8 cellular contexts compared by ENCODE assay signal in genomic region chr11:45899448-45900174, GRCh38. TPM values are rescaled to one million over a fixed set of nuclear protein-coding genes. Genes with fewer than 3 reads are reported as not detected.
A peak's percentile ranks its signal among the peaks of the same experiment; 100 is the strongest.
DNase-seq lines count a peak whose midpoint lies in the region; ATAC-seq and TF ChIP-seq lines count a peak whose summit lies in the region.

No MANE protein-coding gene starts in this region.

- intact Hi-C loops in PC-3 (cut with micrococcal nuclease) = no loop called here
- intact Hi-C loops in activated T-helper 2 cell treated with anti-CD3 and anti-CD28 coated beads, Interferon-gamma antibody, Interleukin-2, Interleukin-4, amounts not matched to agents 10 μg/mL and 5 μg/mL and 100 μg/mL, durations not matched to agents 14 hours and 24 hours and 36 hours (cut with micrococcal nuclease) = no loop called here

- CTCF ChIA-PET in PC-3 (lab: Charles Lee) = no interaction called here

- no peaks in the 10 kb centered on the region for H3F3A ChIP-seq in PC-3 (ENCODE audit: low read length, unreplicated experiment)

- H3K4me1 Mint-ChIP-seq in activated T-helper 2 cell treated with anti-CD3 and anti-CD28 coated beads, Interferon-gamma antibody, Interleukin-2, Interleukin-4, amounts not matched to agents 10 μg/mL and 5 μg/mL and 100 μg/mL, durations not matched to agents 14 hours and 24 hours and 36 hours (ENCODE audit: low read depth) = no peaks in the 10 kb centered on the region

- H3K9me3 ChIP-seq in PC-3 (ENCODE audit: low read length) = no peaks in the 10 kb centered on the region

- H3K79me2 ChIP-seq in PC-3 (ENCODE audit: low read length) = no peaks in the 10 kb centered on the region

- no peaks in the 10 kb centered on the region for H3K36me3 Mint-ChIP-seq in activated T-helper 2 cell treated with anti-CD3 and anti-CD28 coated beads, Interferon-gamma antibody, Interleukin-2, Interleukin-4, amounts not matched to agents 10 μg/mL and 5 μg/mL and 100 μg/mL, durations not matched to agents 14 hours and 24 hours and 36 hours (ENCODE audit: low read depth)

- H3K27me3 Mint-ChIP-seq in activated T-helper 2 cell treated with anti-CD3 and anti-CD28 coated beads, Interferon-gamma antibody, Interleukin-2, Interleukin-4, amounts not matched to agents 10 μg/mL and 5 μg/mL and 100 μg/mL, durations not matched to agents 14 hours and 24 hours and 36 hours (ENCODE audit: low read depth) = peaks cover 27% of the 10 kb centered on the region

- BruUV-seq in PC-3 (replicated peaks; lab: Mats Ljungman, UMichigan) = no TSS peak

- peak overlapping the region; percentile 89 for H3K4me2 ChIP-seq in PC-3 (ENCODE audit: low read length)

- H3K4me3 Mint-ChIP-seq in activated T-helper 2 cell treated with anti-CD3 and anti-CD28 coated beads, Interferon-gamma antibody, Interleukin-2, Interleukin-4, amounts not matched to agents 10 μg/mL and 5 μg/mL and 100 μg/mL, durations not matched to agents 14 hours and 24 hours and 36 hours (ENCODE audit: low read depth) = peak overlapping the region; percentile 56

- no peaks in the 10 kb centered on the region for H3K9me2 ChIP-seq in PC-3 (replicated peaks; ENCODE audit: low read length)

- peak overlapping the region; percentile 66 for H3K4me3 ChIP-seq in PC-3 (ENCODE audit: low read length)
- H3K4me3 ChIP-seq in fibroblast of mammary gland (ENCODE audit: control insufficient read depth, low read depth, low read length) = peak overlapping the region; percentile 41

- ATAC-seq in PC-3 = peak; percentile 79

- no peaks in the 10 kb centered on the region for H3K27me3 ChIP-seq in PC-3 (ENCODE audit: low read length)

- DNase-seq in SIG-M5 treated with dmso at 0.1 percent for 504 hours (lab: John Stamatoyannopoulos, UW; ENCODE audit: unreplicated experiment) = peak; percentile 47
- DNase-seq in SIG-M5 (lab: John Stamatoyannopoulos, UW) = no peak
- DNase-seq in HUDEP-2 (lab: John Stamatoyannopoulos, UW; ENCODE audit: unreplicated experiment in 76 of 76) = peak in 46 of 76 experiments; percentile 4 to 67 (median 37)
- DNase-seq in PC-3 = peak; percentile 64
- DNase-seq in activated T-helper 2 cell treated with anti-CD3 and anti-CD28 coated beads, Interferon-gamma antibody, Interleukin-2, Interleukin-4, amounts not matched to agents 10 μg/mL and 5 μg/mL and 100 μg/mL, durations not matched to agents 14 hours and 24 hours and 36 hours (ENCODE audit: low spot score) = peak; percentile 61
- DNase-seq in fibroblast of mammary gland (ENCODE audit: low read depth) = peak; percentile 84
- peak; percentile 83 for DNase-seq in myocyte (ENCODE audit: low read depth)
- DNase-seq in stimulated activated CD8-positive, alpha-beta memory T cell treated with anti-CD3 and anti-CD28 coated beads, Interleukin-7, amount 100 ng/mL, for 48 hours (ENCODE audit: extremely low read depth in 1 of 2, low read depth in 1 of 2) = peak; percentile 51 to 58

- H3K27ac ChIP-seq in PC-3 (ENCODE audit: low read length) = no peak overlapping the region

- no peaks in the 10 kb centered on the region for H3K9me3 Mint-ChIP-seq in activated T-helper 2 cell treated with anti-CD3 and anti-CD28 coated beads, Interferon-gamma antibody, Interleukin-2, Interleukin-4, amounts not matched to agents 10 μg/mL and 5 μg/mL and 100 μg/mL, durations not matched to agents 14 hours and 24 hours and 36 hours

- H3K27ac Mint-ChIP-seq in activated T-helper 2 cell treated with anti-CD3 and anti-CD28 coated beads, Interferon-gamma antibody, Interleukin-2, Interleukin-4, amounts not matched to agents 10 μg/mL and 5 μg/mL and 100 μg/mL, durations not matched to agents 14 hours and 24 hours and 36 hours = no peak overlapping the region

- TF ChIP-seq CTCF in PC-3 (conservative IDR thresholded peaks at IDR 0.05; ENCODE audit: low read depth, low read length) = no peak
- TF ChIP-seq CTCF in fibroblast of mammary gland (conservative IDR thresholded peaks at IDR 0.05; ENCODE audit: control insufficient read depth, insufficient read depth, low read depth, low read length) = no peak

- POLR2A ChIA-PET in PC-3 (lab: Charles Lee; ENCODE audit: unreplicated experiment) = no interaction called here

- H3K9ac ChIP-seq in PC-3 (ENCODE audit: low read length) = peak overlapping the region; percentile 61

- no peaks in the 10 kb centered on the region for H3K36me3 ChIP-seq in PC-3 (ENCODE audit: low read depth, low read length)

- no peaks in the 10 kb centered on the region for H4K20me1 ChIP-seq in PC-3 (ENCODE audit: low read length)

- H3K4me1 ChIP-seq in PC-3 (ENCODE audit: insufficient read depth, low read length) = 0 out of 2 replicates have a peak, but pooled peaks cover 7% of the 10 kb centered on the region

- H2AFZ ChIP-seq in PC-3 (ENCODE audit: low read length) = peak overlapping the region; percentile 71

RNA-seq across cellular contexts. Expression of gene FREY1, which starts 7.5 kb away (rescaled TPM):
- 0.15 and 2.1 TPM in 2 replicates for total RNA-seq in PC-3 (2014; rRNA removed)
- 1.4 and 1.7 TPM in 2 replicates for total RNA-seq in activated T-helper 2 cell treated with anti-CD3 and anti-CD28 coated beads, Interferon-gamma antibody, Interleukin-2, Interleukin-4, amounts not matched to agents 10 μg/mL and 5 μg/mL and 100 μg/mL, durations not matched to agents 14 hours and 24 hours and 36 hours
- 0.29 and 0.42 TPM in 2 replicates for total RNA-seq in myocyte
- 0.21 TPM for polyA plus RNA-seq in myocyte (2012)

RNA-seq across cellular contexts. Expression of gene MAPK8IP1, which starts 14.2 kb away (rescaled TPM):
- total RNA-seq in PC-3 (2014; rRNA removed) (7.1 and 10.5 TPM in 2 replicates), myocyte (10.1 and 10.2 TPM in 2 replicates)
- total RNA-seq in activated T-helper 2 cell treated with anti-CD3 and anti-CD28 coated beads, Interferon-gamma antibody, Interleukin-2, Interleukin-4, amounts not matched to agents 10 μg/mL and 5 μg/mL and 100 μg/mL, durations not matched to agents 14 hours and 24 hours and 36 hours = 0.46 and 0.66 TPM in 2 replicates
- polyA plus RNA-seq in myocyte (2012) = 6.3 TPM

RNA-seq across cellular contexts. Expression of gene PEX16, which starts 18.1 kb away (rescaled TPM):
- total RNA-seq in PC-3 (2014; rRNA removed) (43.5 and 56.7 TPM in 2 replicates), myocyte (16.3 and 23.0 TPM in 2 replicates)
- total RNA-seq in activated T-helper 2 cell treated with anti-CD3 and anti-CD28 coated beads, Interferon-gamma antibody, Interleukin-2, Interleukin-4, amounts not matched to agents 10 μg/mL and 5 μg/mL and 100 μg/mL, durations not matched to agents 14 hours and 24 hours and 36 hours = 30.8 and 38.5 TPM in 2 replicates
- polyA plus RNA-seq in myocyte (2012) = 21.9 TPM

RNA-seq across cellular contexts. Expression of gene LARGE2, which starts 22.8 kb away (rescaled TPM):
- 18.4 and 19.6 TPM in 2 replicates for total RNA-seq in PC-3 (2014; rRNA removed)
- total RNA-seq in activated T-helper 2 cell treated with anti-CD3 and anti-CD28 coated beads, Interferon-gamma antibody, Interleukin-2, Interleukin-4, amounts not matched to agents 10 μg/mL and 5 μg/mL and 100 μg/mL, durations not matched to agents 14 hours and 24 hours and 36 hours = 0.07 and 0.30 TPM in 2 replicates
- total RNA-seq in myocyte = not detected in 2 replicates
- not detected for polyA plus RNA-seq in myocyte (2012)

RNA-seq across cellular contexts. Expression of gene CRY2, which starts 52.3 kb away (rescaled TPM):
- total RNA-seq in PC-3 (2014; rRNA removed) (9.5 and 12.4 TPM in 2 replicates), myocyte (13.5 and 20.0 TPM in 2 replicates)
- 21.5 and 24.0 TPM in 2 replicates for total RNA-seq in activated T-helper 2 cell treated with anti-CD3 and anti-CD28 coated beads, Interferon-gamma antibody, Interleukin-2, Interleukin-4, amounts not matched to agents 10 μg/mL and 5 μg/mL and 100 μg/mL, durations not matched to agents 14 hours and 24 hours and 36 hours
- 13.2 TPM for polyA plus RNA-seq in myocyte (2012)
